ENCODE assay signal across 27 cellular contexts in the genomic region with DNA sequence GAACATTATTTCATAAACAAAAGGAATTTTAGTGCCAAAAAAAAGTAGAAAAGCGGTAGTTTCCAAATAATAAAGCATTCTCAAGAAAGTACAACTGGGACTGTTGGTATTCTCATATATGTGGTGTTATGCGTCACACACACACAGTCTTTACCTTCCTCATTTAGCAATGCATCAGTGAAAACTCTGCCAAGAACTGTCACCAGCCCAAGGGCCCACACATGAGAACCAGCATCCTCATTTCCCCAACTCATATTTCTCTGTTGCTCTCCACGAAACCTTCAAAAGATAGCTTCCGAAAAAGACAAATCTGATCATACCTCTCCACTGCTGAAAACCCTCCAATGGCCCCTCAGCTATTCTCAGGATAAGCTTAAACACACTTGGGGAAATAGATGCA.
"Had no signal": no experiment of that assay in that cellular context is flagged by ENCODE, and none has a peak within 500 bp of the region (broad histone marks: within the 10 kb centered on the region; RNA-seq: fewer than 3 reads in every experiment).

No MANE protein-coding gene starts in this region.

- H3K4me3 Mint-ChIP-seq: activated CD8-positive, alpha-beta T cell treated with anti-CD3 and anti-CD28 coated beads for 36 hours; activated naive CD8-positive, alpha-beta T cell treated with anti-CD3 and anti-CD28 coated beads for 36 hours; activated T-cell treated with anti-CD3 and anti-CD28 coated beads, Interleukin-2, amount 50 U/mL, for 72 hours; activated T-helper 17 cell treated with anti-CD3 and anti-CD28 coated beads, Interleukin-2, amount 50 U/mL, for 72 hours had no signal

- H3K36me3 Mint-ChIP-seq: activated naive CD8-positive, alpha-beta T cell treated with anti-CD3 and anti-CD28 coated beads for 36 hours had no signal

- H3K27ac Mint-ChIP-seq: activated CD8-positive, alpha-beta T cell treated with anti-CD3 and anti-CD28 coated beads for 36 hours; activated naive CD8-positive, alpha-beta T cell treated with anti-CD3 and anti-CD28 coated beads for 36 hours; activated T-cell treated with anti-CD3 and anti-CD28 coated beads, Interleukin-2, amount 50 U/mL, for 72 hours; activated T-helper 17 cell treated with anti-CD3 and anti-CD28 coated beads, Interleukin-2, amount 50 U/mL, for 72 hours had no signal

- DNase-seq: activated CD4-positive, alpha-beta T cell treated with anti-CD3 and anti-CD28 coated beads for 1 hour; activated CD4-positive, alpha-beta T cell treated with anti-CD3 and anti-CD28 coated beads for 48 hours; activated CD4-positive, alpha-beta T cell treated with anti-CD3 and anti-CD28 coated beads, Interleukin-2, amount 50 U/mL, for 4 hours; activated CD4-positive, CD25-positive, alpha-beta regulatory T cell; activated CD8-positive, alpha-beta T cell treated with anti-CD3 and anti-CD28 coated beads for 36 hours; activated effector memory CD4-positive, alpha-beta T cell treated with anti-CD3 and anti-CD28 coated beads, Interleukin-2, amount 50 U/mL, for 16 hours; activated naive CD4-positive, alpha-beta T cell; activated naive CD4-positive, alpha-beta T cell treated with anti-CD3 and anti-CD28 coated beads, Interleukin-2, amount 50 U/mL, for 16 hours; activated naive CD8-positive, alpha-beta T cell treated with anti-CD3 and anti-CD28 coated beads for 36 hours; activated T-cell treated with anti-CD3 and anti-CD28 coated beads, Interleukin-2, amount 50 U/mL, for 1 hour; activated T-cell treated with anti-CD3 and anti-CD28 coated beads, Interleukin-2, amount 50 U/mL, for 72 hours; amniotic stem cell; aorta; NCI-H1092; NCI-H1436 treated with DMSO at 0.1 percent for 48 hours; NCI-H1694 treated with DMSO at 0.1 percent for 48 hours; NCI-H2107; NCI-H510A; NCI-H526; NCI-H748 treated with DMSO at 0.1 percent for 48 hours; NK-92 treated with Interleukin-12 subunit alpha and Interleukin-12 subunit beta, amount 100 ng/mL, for 24 hours; OCI-M1; Right ventricle myocardium superior; T1000; WERI-Rb-1 had no signal

- H3K27ac ChIP-seq: KMS-11, WERI-Rb-1 had no signal

- H3K36me3 ChIP-seq: WERI-Rb-1 had no signal

- H3K4me2 ChIP-seq: KMS-11 had no signal

- H3K9ac ChIP-seq: KMS-11 had no signal

- H3K9me3 Mint-ChIP-seq: activated CD8-positive, alpha-beta T cell treated with anti-CD3 and anti-CD28 coated beads for 36 hours; activated naive CD8-positive, alpha-beta T cell treated with anti-CD3 and anti-CD28 coated beads for 36 hours had no signal

- H3K4me1 Mint-ChIP-seq: activated naive CD8-positive, alpha-beta T cell treated with anti-CD3 and anti-CD28 coated beads for 36 hours; activated T-helper 17 cell treated with anti-CD3 and anti-CD28 coated beads, Interleukin-2, amount 50 U/mL, for 72 hours had no signal

- H3K27me3 Mint-ChIP-seq: activated CD8-positive, alpha-beta T cell treated with anti-CD3 and anti-CD28 coated beads for 36 hours had no signal

- ATAC-seq: activated CD8-positive, alpha-beta T cell treated with anti-CD3 and anti-CD28 coated beads for 36 hours; activated T-cell treated with anti-CD3 and anti-CD28 coated beads, Interleukin-2, amount 50 U/mL, for 72 hours; activated T-helper 17 cell treated with anti-CD3 and anti-CD28 coated beads, Interleukin-2, amount 50 U/mL, for 72 hours had no signal
